ENCODE assay signal across 1 cellular context in genomic region chr10:22333667-22334282, GRCh38.
TF ChIP-seq lines count a peak whose summit lies in the region.

No MANE protein-coding gene starts in this region.

TF ChIP-seq in WTC11, 78 proteins besides CTCF, POLR2A, EP300 and RAD21 (continued from another document):
- TF ChIP-seq ZNF281 (CRISPR knock-in tag; IDR thresholded peaks at IDR 0.05): no peak
- no peak for TF ChIP-seq STAT6 (CRISPR knock-in tag; conservative IDR thresholded peaks at IDR 0.05; ENCODE audit: low read depth)
- no peak for TF ChIP-seq ZNF512 (CRISPR knock-in tag; IDR thresholded peaks at IDR 0.05; ENCODE audit: borderline replicate concordance)
- TF ChIP-seq IRF1 (CRISPR knock-in tag; IDR thresholded peaks at IDR 0.05): no peak
- no peak for TF ChIP-seq SP1 (CRISPR knock-in tag; conservative IDR thresholded peaks at IDR 0.05)
- no peak for TF ChIP-seq ZBTB43 (CRISPR knock-in tag; IDR thresholded peaks at IDR 0.05)
TF ChIP-seq in WTC11: peak in this region for 0.
